In genomic region chr14:20415723-20416622, GRCh38 we compare ENCODE assay signal across 8 cellular contexts. TPM values are rescaled to one million over a fixed set of nuclear protein-coding genes. Genes with fewer than 3 reads are reported as not detected.
DNase-seq lines count a peak whose midpoint lies in the region; ATAC-seq and TF ChIP-seq lines count a peak whose summit lies in the region.

No MANE protein-coding gene starts in this region.

- TF ChIP-seq CTCF in LNCaP clone FGC (IDR thresholded peaks at IDR 0.05; ENCODE audit: control insufficient read depth, extremely low read depth, insufficient read depth) (peak; percentile 55), cardiac fibroblast (IDR thresholded peaks at IDR 0.05; ENCODE audit: low read depth, low read length) (peak; percentile 64), lung (IDR thresholded peaks at IDR 0.05; ENCODE audit: control extremely low read depth, extremely low read depth) (peak; percentile 41), upper lobe of right lung (IDR thresholded peaks at IDR 0.05) (peak; percentile 65), omental fat pad (IDR thresholded peaks at IDR 0.05) (no peak)

- no peak overlapping the region for H3K4me3 ChIP-seq in LNCaP clone FGC (ENCODE audit: low read depth, low read length)
- no peak overlapping the region for H3K4me3 ChIP-seq in cardiac fibroblast (replicated peaks in 1 of 2; ENCODE audit: low read depth in 2 of 2, low read length in 2 of 2)
- H3K4me3 ChIP-seq in lung, result no peak overlapping the region
- H3K4me3 ChIP-seq in upper lobe of right lung, result no peak overlapping the region

- H3K4me1 ChIP-seq in lung (ENCODE audit: control insufficient read depth in 2 of 2, insufficient read depth in 2 of 2, low read length in 2 of 2), result peaks cover 0 to 5% of the 10 kb centered on the region in 2 donors
- H3K4me1 ChIP-seq in upper lobe of right lung, result peaks cover 18% of the 10 kb centered on the region

- ATAC-seq in GM19023 (IDR thresholded peaks at IDR 0.05; ENCODE audit: unreplicated experiment) (peak; percentile 43), lung (ENCODE audit: insufficient read depth, low FRiP score) (no peak), upper lobe of right lung (peak; percentile 46), omental fat pad (ENCODE audit: low FRiP score) (no peak)

- no peaks in the 10 kb centered on the region for H3K9me3 ChIP-seq in lung (ENCODE audit: control insufficient read depth in 2 of 2, insufficient read depth in 1 of 2, low read length in 1 of 2)
- no peaks in the 10 kb centered on the region for H3K9me3 ChIP-seq in upper lobe of right lung

- no peaks in the 10 kb centered on the region for H3K36me3 ChIP-seq in lung (ENCODE audit: control insufficient read depth in 2 of 2, insufficient read depth in 2 of 2, low read length in 2 of 2)
- no peaks in the 10 kb centered on the region for H3K36me3 ChIP-seq in upper lobe of right lung

- DNase-seq in D341Med (ENCODE audit: low spot score), result peak; percentile 54
- no peak for DNase-seq in LNCaP clone FGC (ENCODE audit: low read depth)
- peak; percentile 14 for DNase-seq in SIG-M5 (lab: John Stamatoyannopoulos, UW)
- peak; percentile 70 to 73 for DNase-seq in cardiac fibroblast (ENCODE audit: low read depth in 2 of 2)
- DNase-seq in lung (ENCODE audit: low spot score), result no peak
- no peak for DNase-seq in upper lobe of right lung
- no peak for DNase-seq in omental fat pad (ENCODE audit: low spot score)

- WGBS in lung, 2 donors, result 64 to 67% methylated on average over 7 of the region's 7 CpGs

- no peak overlapping the region for H3K27ac ChIP-seq in lung (ENCODE audit: low read depth in 1 of 2, low read length in 1 of 2)
- H3K27ac ChIP-seq in upper lobe of right lung, result no peak overlapping the region

- intact Hi-C loops in upper lobe of right lung (cut with DNase I), result no loop called here

- H3K27me3 ChIP-seq in lung (ENCODE audit: control insufficient read depth, insufficient read depth) (no peaks in the 10 kb centered on the region), upper lobe of right lung (no peaks in the 10 kb centered on the region)

RNA-seq across cellular contexts. Expression of gene TEP1, which starts 2.7 kb away (rescaled TPM):
- total RNA-seq in lung, result 10 to 100 TPM; 21.8 to 44.7 TPM
- 10 to 100 TPM; 15.7 to 23.2 TPM for polyA plus RNA-seq in lung
- total RNA-seq in upper lobe of right lung, result 48.9 TPM
- 10 to 100 TPM; 22.9 to 38.8 (median 27.8) TPM for total RNA-seq in omental fat pad

RNA-seq across cellular contexts. Expression of gene KLHL33, which starts 20.0 kb away (rescaled TPM):
- total RNA-seq in lung (under 1 TPM; 0.25 to 0.51 TPM), upper lobe of right lung (0.29 TPM), omental fat pad (1 to 10 TPM in 1 of 4 donors, under 1 TPM in 3; 0.12 to 2.0 (median 0.39) TPM)
- under 1 TPM; 0.03 to 0.08 TPM for polyA plus RNA-seq in lung

RNA-seq across cellular contexts. Expression of gene OSGEP, which starts 38.6 kb away (rescaled TPM):
- total RNA-seq in lung, result 10 to 100 TPM; 35.5 to 44.8 TPM
- polyA plus RNA-seq in lung, result 10 to 100 TPM; 43.5 to 54.1 TPM
- total RNA-seq in upper lobe of right lung, result 33.8 TPM
- total RNA-seq in omental fat pad, result 10 to 100 TPM; 30.9 to 55.1 (median 53.4) TPM

RNA-seq across cellular contexts. Expression of gene APEX1, which starts 39.1 kb away (rescaled TPM):
- 100 to 1,000 TPM in 1 of 2 donors, 10 to 100 TPM in 1; 66.2 to 144 TPM for total RNA-seq in lung
- polyA plus RNA-seq in lung, result 100 to 1,000 TPM in 1 of 2 donors, 10 to 100 TPM in 1; 95.8 to 159 TPM
- total RNA-seq in upper lobe of right lung, result 101 TPM
- total RNA-seq in omental fat pad, result 100 to 1,000 TPM; 110 to 146 (median 131) TPM

RNA-seq across cellular contexts. Expression of gene PIP4P1, which starts 45.3 kb away (rescaled TPM):
- total RNA-seq in lung, result 10 to 100 TPM; 22.2 to 35.6 TPM
- 10 to 100 TPM; 27.4 to 46.7 TPM for polyA plus RNA-seq in lung
- 40.2 TPM for total RNA-seq in upper lobe of right lung
- total RNA-seq in omental fat pad, result 10 to 100 TPM; 20.4 to 24.4 (median 22.5) TPM

Comparison
In these comparisons a context has a peak if more than half of its experiments do, and no peak if none do; other contexts are left out.
1. DNase-seq: peak in D341Med (single experiment), SIG-M5 (single experiment) and cardiac fibroblast (2 of 2); none in LNCaP clone FGC (single experiment), lung (single experiment), upper lobe of right lung (single experiment) and omental fat pad (single experiment).
2. ATAC-seq: peak in GM19023 (single experiment) and upper lobe of right lung (single experiment); none in lung (single experiment) and omental fat pad (single experiment).
3. CTCF ChIP-seq: peak in LNCaP clone FGC (single experiment), cardiac fibroblast (single experiment), lung (single experiment) and upper lobe of right lung (single experiment); none in omental fat pad (0 of 3).